17 cellular contexts compared by ENCODE assay signal in genomic region chrX:130877892-130878321, GRCh38. TPM values are rescaled to one million over a fixed set of nuclear protein-coding genes. Genes with fewer than 3 reads are reported as not detected.
A peak's percentile ranks its signal among the peaks of the same experiment; 100 is the strongest.
DNase-seq lines count a peak whose midpoint lies in the region; ATAC-seq and TF ChIP-seq lines count a peak whose summit lies in the region.
"Had no signal": no experiment of that assay in that cellular context is flagged by ENCODE, and none has a peak within 500 bp of the region (broad histone marks: within the 10 kb centered on the region; RNA-seq: fewer than 3 reads in every experiment).

No MANE protein-coding gene starts in this region.

- H3K4me1 Mint-ChIP-seq in WTC11, result peaks cover 11% of the 10 kb centered on the region

- DNase-seq in Right ventricle myocardium superior (no peak), right atrium auricular region (ENCODE audit: low spot score) (no peak), fibroblast of the aortic adventitia (ENCODE audit: low read depth) (peak; percentile 39), mucosa of descending colon (no peak), tibial artery (no peak), DMS53 treated with DMSO at 0.1 percent for 48 hours (lab: John Stamatoyannopoulos, UW; ENCODE audit: unreplicated experiment) (no peak), WTC11 (ENCODE audit: low spot score) (no peak)
- DNase-seq: 8988T, C1 segment of cervical spinal cord, COR-L47, KG1, MM.1S, NCI-H1694 treated with DMSO at 0.1 percent for 48 hours, NCI-H748 treated with DMSO at 0.1 percent for 48 hours, SHP77 treated with DMSO at 0.1 percent for 48 hours had no signal

- ATAC-seq in Right ventricle myocardium superior (ENCODE audit: poor library complexity) (peak; percentile 58), mucosa of descending colon (peak; percentile 32), HG03565 (IDR thresholded peaks at IDR 0.05; ENCODE audit: unreplicated experiment) (no peak), WTC11 (no peak)
- ATAC-seq: GM23338 had no signal

- intact Hi-C loops in Right ventricle myocardium superior (cut with DNase I), result no loop called here
- intact Hi-C loops in mucosa of descending colon (cut with DNase I, micrococcal nuclease), result no loop called here
- intact Hi-C loops in tibial artery (cut with DNase I; ENCODE audit: low total_unique reads), result no loop called here

- H3K9me3 ChIP-seq in right atrium auricular region, result peaks cover 0 to 5% of the 10 kb centered on the region in 2 donors
- H3K9me3 ChIP-seq in mucosa of descending colon, result no peaks in the 10 kb centered on the region
- H3K9me3 ChIP-seq in tibial artery, result no peaks in the 10 kb centered on the region

- H3K36me3 ChIP-seq in right atrium auricular region (no peaks in the 10 kb centered on the region), mucosa of descending colon (ENCODE audit: low read depth) (no peaks in the 10 kb centered on the region), tibial artery (no peaks in the 10 kb centered on the region)

- peaks cover 15% of the 10 kb centered on the region for H3K9me3 Mint-ChIP-seq in WTC11
- H3K9me3 Mint-ChIP-seq: GM23338 had no signal

- H3K4me1 ChIP-seq in right atrium auricular region, result peaks cover 0 to 4% of the 10 kb centered on the region in 2 donors
- no peaks in the 10 kb centered on the region for H3K4me1 ChIP-seq in mucosa of descending colon (ENCODE audit: low read depth)
- peaks cover 0 to 51% (median 0%) of the 10 kb centered on the region in 4 donors for H3K4me1 ChIP-seq in tibial artery

- no peak overlapping the region for H3K4me3 Mint-ChIP-seq in WTC11
- H3K4me3 Mint-ChIP-seq: GM23338 had no signal

- no peaks in the 10 kb centered on the region; the same call in 1 of the 2 replicates for H3K36me3 Mint-ChIP-seq in WTC11

- CTCF ChIA-PET in WTC11 (lab: Charles Lee), result no interaction called here

- no peak overlapping the region for H3K27ac Mint-ChIP-seq in WTC11
- H3K27ac Mint-ChIP-seq: GM23338 had no signal

- H3K27ac ChIP-seq in right atrium auricular region (peak overlapping the region in 1 of 2 donors; percentile 18), tibial artery (peak overlapping the region; percentile 33 to 41)

- POLR2A ChIA-PET in WTC11 (lab: Charles Lee), result no interaction called here

- no peaks in the 10 kb centered on the region for H3K27me3 Mint-ChIP-seq in WTC11 (ENCODE audit: low read depth)

- H3K27me3 ChIP-seq in right atrium auricular region (peaks cover 0 to 3% of the 10 kb centered on the region in 2 donors), tibial artery (no peaks in the 10 kb centered on the region)

- no peak for TF ChIP-seq CTCF in right atrium auricular region (IDR thresholded peaks at IDR 0.05)
- TF ChIP-seq CTCF in fibroblast of the aortic adventitia (IDR thresholded peaks at IDR 0.05; ENCODE audit: insufficient read depth, low read length), result no peak
- TF ChIP-seq CTCF in mucosa of descending colon (IDR thresholded peaks at IDR 0.05), result no peak
- no peak for TF ChIP-seq CTCF in tibial artery (IDR thresholded peaks at IDR 0.05)
- no peak for TF ChIP-seq CTCF in WTC11 (IDR thresholded peaks at IDR 0.05)

- no peak overlapping the region for H3K4me3 ChIP-seq in right atrium auricular region
- no peak overlapping the region for H3K4me3 ChIP-seq in fibroblast of the aortic adventitia (ENCODE audit: low read depth, low read length)
- no peak overlapping the region for H3K4me3 ChIP-seq in mucosa of descending colon
- no peak overlapping the region for H3K4me3 ChIP-seq in tibial artery
- H3K4me3 ChIP-seq: GM23338 had no signal

TF ChIP-seq in WTC11, 78 proteins besides CTCF, POLR2A, EP300 and RAD21:
- TF ChIP-seq ZNF416 (CRISPR knock-in tag; IDR thresholded peaks at IDR 0.05), result no peak
- TF ChIP-seq ZMAT4 (CRISPR knock-in tag; IDR thresholded peaks at IDR 0.05), result no peak
- no peak for TF ChIP-seq E2F4 (CRISPR knock-in tag; IDR thresholded peaks at IDR 0.05; ENCODE audit: borderline replicate concordance, low read depth)
- no peak for TF ChIP-seq ZBTB21 (CRISPR knock-in tag; IDR thresholded peaks at IDR 0.05; ENCODE audit: borderline replicate concordance)
- no peak for TF ChIP-seq PRRX2 (CRISPR knock-in tag; IDR thresholded peaks at IDR 0.05)
- TF ChIP-seq, protein P1, sequence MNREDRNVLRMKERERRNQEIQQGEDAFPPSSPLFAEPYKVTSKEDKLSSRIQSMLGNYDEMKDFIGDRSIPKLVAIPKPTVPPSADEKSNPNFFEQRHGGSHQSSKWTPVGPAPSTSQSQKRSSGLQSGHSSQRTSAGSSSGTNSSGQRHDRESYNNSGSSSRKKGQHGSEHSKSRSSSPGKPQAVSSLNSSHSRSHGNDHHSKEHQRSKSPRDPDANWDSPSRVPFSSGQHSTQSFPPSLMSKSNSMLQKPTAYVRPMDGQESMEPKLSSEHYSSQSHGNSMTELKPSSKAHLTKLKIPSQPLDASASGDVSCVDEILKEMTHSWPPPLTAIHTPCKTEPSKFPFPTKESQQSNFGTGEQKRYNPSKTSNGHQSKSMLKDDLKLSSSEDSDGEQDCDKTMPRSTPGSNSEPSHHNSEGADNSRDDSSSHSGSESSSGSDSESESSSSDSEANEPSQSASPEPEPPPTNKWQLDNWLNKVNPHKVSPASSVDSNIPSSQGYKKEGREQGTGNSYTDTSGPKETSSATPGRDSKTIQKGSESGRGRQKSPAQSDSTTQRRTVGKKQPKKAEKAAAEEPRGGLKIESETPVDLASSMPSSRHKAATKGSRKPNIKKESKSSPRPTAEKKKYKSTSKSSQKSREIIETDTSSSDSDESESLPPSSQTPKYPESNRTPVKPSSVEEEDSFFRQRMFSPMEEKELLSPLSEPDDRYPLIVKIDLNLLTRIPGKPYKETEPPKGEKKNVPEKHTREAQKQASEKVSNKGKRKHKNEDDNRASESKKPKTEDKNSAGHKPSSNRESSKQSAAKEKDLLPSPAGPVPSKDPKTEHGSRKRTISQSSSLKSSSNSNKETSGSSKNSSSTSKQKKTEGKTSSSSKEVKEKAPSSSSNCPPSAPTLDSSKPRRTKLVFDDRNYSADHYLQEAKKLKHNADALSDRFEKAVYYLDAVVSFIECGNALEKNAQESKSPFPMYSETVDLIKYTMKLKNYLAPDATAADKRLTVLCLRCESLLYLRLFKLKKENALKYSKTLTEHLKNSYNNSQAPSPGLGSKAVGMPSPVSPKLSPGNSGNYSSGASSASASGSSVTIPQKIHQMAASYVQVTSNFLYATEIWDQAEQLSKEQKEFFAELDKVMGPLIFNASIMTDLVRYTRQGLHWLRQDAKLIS (CRISPR knock-in tag; IDR thresholded peaks at IDR 0.05; ENCODE audit: borderline replicate concordance), result no peak
- TF ChIP-seq OVOL2 (CRISPR knock-in tag; IDR thresholded peaks at IDR 0.05; ENCODE audit: borderline replicate concordance), result no peak
- no peak for TF ChIP-seq KAT7 (CRISPR knock-in tag; IDR thresholded peaks at IDR 0.05; ENCODE audit: borderline replicate concordance)
- TF ChIP-seq FOXP1 (CRISPR knock-in tag; IDR thresholded peaks at IDR 0.05; ENCODE audit: borderline replicate concordance), result no peak
- no peak for TF ChIP-seq NR2C2 (CRISPR knock-in tag; IDR thresholded peaks at IDR 0.05)
- TF ChIP-seq, protein P2, sequence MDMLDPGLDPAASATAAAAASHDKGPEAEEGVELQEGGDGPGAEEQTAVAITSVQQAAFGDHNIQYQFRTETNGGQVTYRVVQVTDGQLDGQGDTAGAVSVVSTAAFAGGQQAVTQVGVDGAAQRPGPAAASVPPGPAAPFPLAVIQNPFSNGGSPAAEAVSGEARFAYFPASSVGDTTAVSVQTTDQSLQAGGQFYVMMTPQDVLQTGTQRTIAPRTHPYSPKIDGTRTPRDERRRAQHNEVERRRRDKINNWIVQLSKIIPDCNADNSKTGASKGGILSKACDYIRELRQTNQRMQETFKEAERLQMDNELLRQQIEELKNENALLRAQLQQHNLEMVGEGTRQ (CRISPR knock-in tag; IDR thresholded peaks at IDR 0.05), result no peak
- TF ChIP-seq ZNF396 (CRISPR knock-in tag; IDR thresholded peaks at IDR 0.05; ENCODE audit: borderline replicate concordance), result no peak

RNA-seq across cellular contexts. Expression of gene ENOX2, which starts 25.1 kb away (rescaled TPM):
- total RNA-seq in Right ventricle myocardium superior (13.4 TPM), right atrium auricular region (10 to 100 TPM; 16.8 to 22.6 TPM), fibroblast of the aortic adventitia (ENCODE audit: low replicate concordance) (13.2 and 16.5 TPM in 2 replicates), mucosa of descending colon (10 to 100 TPM in 2 of 3 donors, 1 to 10 TPM in 1; 8.2 to 19.9 (median 11.5) TPM), WTC11 (2021) (9.5 to 13.8 TPM (median 11.7 TPM) in 3 replicates)

Comparison
In these comparisons a context has a peak if more than half of its experiments do, and no peak if none do; other contexts are left out.
1. ATAC-seq: peak in Right ventricle myocardium superior (single experiment) and mucosa of descending colon (single experiment); none in HG03565 (single experiment) and WTC11 (single experiment).